ENCODE assay signal across 26 cellular contexts in the genomic region with DNA sequence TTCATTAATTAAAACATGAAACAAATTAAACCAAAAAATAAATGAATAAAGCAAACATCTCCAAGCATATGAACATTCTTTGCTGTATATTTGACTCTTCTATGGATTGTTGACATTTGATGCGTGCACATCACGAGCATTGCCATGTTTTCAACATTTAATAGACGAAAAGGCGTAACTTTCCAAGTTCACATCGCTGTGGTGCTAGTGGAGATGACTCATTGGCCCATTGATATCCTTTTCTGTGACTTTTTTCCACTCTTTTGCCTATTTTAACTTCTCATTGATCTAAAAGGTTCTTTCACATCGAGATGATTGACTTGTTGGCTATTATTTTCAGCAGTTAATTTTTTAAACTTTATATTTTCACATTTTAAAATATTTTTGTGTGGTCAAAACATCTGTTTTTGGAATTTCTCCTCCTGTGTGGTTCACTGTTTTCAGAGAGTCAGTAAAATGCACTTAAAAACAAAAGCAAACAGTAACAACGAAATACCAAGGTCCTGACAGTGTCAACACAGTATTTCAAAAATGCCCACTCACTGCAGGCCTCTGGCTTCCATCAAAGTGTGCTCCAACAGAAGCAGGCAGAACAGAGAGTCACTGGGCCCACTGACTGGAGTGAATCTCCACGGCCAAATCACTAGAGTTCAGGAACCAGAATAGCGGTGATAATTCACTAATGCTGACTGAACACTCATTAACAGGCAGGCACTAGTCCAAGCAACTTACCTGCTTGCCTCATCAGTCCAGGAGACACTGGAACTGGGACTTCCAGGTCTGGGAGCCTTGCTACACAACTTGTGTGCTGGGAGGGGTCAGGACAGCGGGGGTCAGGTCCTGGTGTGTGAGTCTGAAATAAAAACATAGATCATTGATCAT.
DNase-seq lines count a peak whose midpoint lies in the region; ATAC-seq and TF ChIP-seq lines count a peak whose summit lies in the region.
"Had no signal": no experiment of that assay in that cellular context is flagged by ENCODE, and none has a peak within 500 bp of the region (broad histone marks: within the 10 kb centered on the region; RNA-seq: fewer than 3 reads in every experiment).

No MANE protein-coding gene starts in this region.

- no peak overlapping the region for H3K27ac Mint-ChIP-seq in stimulated activated naive B cell treated with anti-CD40 and anti-IgM and Interleukin-4, amounts not matched to agents 10 μg/mL and 1 μg/mL and 100 μg/mL, for 72 hours
- H3K27ac Mint-ChIP-seq: activated naive CD8-positive, alpha-beta T cell treated with anti-CD3 and anti-CD28 coated beads, Interleukin-2, amount 10 ng/mL, durations not matched to agents 7 days and 5 days had no signal

- no peak overlapping the region for H3K4me3 ChIP-seq in body of pancreas
- H3K4me3 ChIP-seq in mesodermal cell (ENCODE audit: extremely low read depth, insufficient read depth, low read length, poor library complexity, severe bottlenecking), result no peak overlapping the region
- no peak overlapping the region for H3K4me3 ChIP-seq in skeletal muscle satellite cell (ENCODE audit: low read length)
- H3K4me3 ChIP-seq: spleen had no signal

- DNase-seq in GM04503 (ENCODE audit: low read depth) (peak; percentile 44), body of pancreas (peak in 3 of 4 donors; percentile 12 to 23 (median 20)), DMS153 (lab: John Stamatoyannopoulos, UW) (no peak)
- no peak for DNase-seq in stimulated activated naive B cell treated with anti-CD40 and anti-IgM and Interleukin-4, amounts not matched to agents 10 μg/mL and 1 μg/mL and 100 μg/mL, for 72 hours
- no peak for DNase-seq in activated naive CD4-positive, alpha-beta T cell treated with anti-CD3 and anti-CD28 coated beads, Interleukin-2, amount 50 U/mL, for 16 hours
- no peak for DNase-seq in activated CD4-positive, alpha-beta T cell treated with anti-CD3 and anti-CD28 coated beads, Interleukin-2, amount 50 U/mL, for 1 hour
- DNase-seq: activated CD4-positive, alpha-beta T cell treated with anti-CD3 and anti-CD28 coated beads for 4 hours; activated effector memory CD4-positive, alpha-beta T cell treated with anti-CD3 and anti-CD28 coated beads, Interleukin-2, amount 50 U/mL, for 16 hours; activated naive CD8-positive, alpha-beta T cell treated with anti-CD3 and anti-CD28 coated beads, Interleukin-2, amount 10 ng/mL, durations not matched to agents 7 days and 5 days; activated T-cell treated with anti-CD3 and anti-CD28 coated beads, Interleukin-2, amount 50 U/mL, for 1 hour; EL; H9; mammary epithelial cell; NCI-H1092; NCI-H2029; NCI-H524 treated with DMSO at 0.1 percent for 48 hours; nucleus accumbens; PC-3; Right ventricle myocardium superior; spleen; substantia nigra; T-helper 9 cell had no signal

- no peaks in the 10 kb centered on the region for H3K9me3 Mint-ChIP-seq in stimulated activated naive B cell treated with anti-CD40 and anti-IgM and Interleukin-4, amounts not matched to agents 10 μg/mL and 1 μg/mL and 100 μg/mL, for 72 hours
- H3K9me3 Mint-ChIP-seq: activated naive CD8-positive, alpha-beta T cell treated with anti-CD3 and anti-CD28 coated beads, Interleukin-2, amount 10 ng/mL, durations not matched to agents 7 days and 5 days had no signal

- no peaks in the 10 kb centered on the region for H3K36me3 ChIP-seq in body of pancreas (replicated peaks in 1 of 2; ENCODE audit: insufficient read depth in 1 of 2, low read depth in 2 of 2)
- no peaks in the 10 kb centered on the region for H3K36me3 ChIP-seq in mesodermal cell (ENCODE audit: control insufficient read depth, insufficient read depth, low read length)
- no peaks in the 10 kb centered on the region for H3K36me3 ChIP-seq in skeletal muscle satellite cell (ENCODE audit: insufficient read depth, low read length)
- H3K36me3 ChIP-seq: spleen had no signal

- no peaks in the 10 kb centered on the region for H3K27me3 ChIP-seq in body of pancreas
- no peaks in the 10 kb centered on the region for H3K27me3 ChIP-seq in skeletal muscle satellite cell (ENCODE audit: control insufficient read depth, insufficient read depth, low read length)
- H3K27me3 ChIP-seq: spleen had no signal

- no peaks in the 10 kb centered on the region for H3K4me1 Mint-ChIP-seq in stimulated activated naive B cell treated with anti-CD40 and anti-IgM and Interleukin-4, amounts not matched to agents 10 μg/mL and 1 μg/mL and 100 μg/mL, for 72 hours
- H3K4me1 Mint-ChIP-seq: activated naive CD8-positive, alpha-beta T cell treated with anti-CD3 and anti-CD28 coated beads, Interleukin-2, amount 10 ng/mL, durations not matched to agents 7 days and 5 days had no signal

- intact Hi-C loops in body of pancreas (cut with DNase I), result no loop called here

- H3K9ac ChIP-seq in skeletal muscle satellite cell (ENCODE audit: low read depth, low read length), result peak overlapping the region; percentile 18

- H3K9me3 ChIP-seq in body of pancreas (no peaks in the 10 kb centered on the region), mesodermal cell (ENCODE audit: control insufficient read depth, low read length) (peaks cover 3% of the 10 kb centered on the region), skeletal muscle satellite cell (replicated peaks; ENCODE audit: low read length) (no peaks in the 10 kb centered on the region)

- no peak for TF ChIP-seq POLR2A in body of pancreas (IDR thresholded peaks at IDR 0.05)

- no peaks in the 10 kb centered on the region for H3K27me3 Mint-ChIP-seq in stimulated activated naive B cell treated with anti-CD40 and anti-IgM and Interleukin-4, amounts not matched to agents 10 μg/mL and 1 μg/mL and 100 μg/mL, for 72 hours

- no peak for TF ChIP-seq CTCF in body of pancreas (IDR thresholded peaks at IDR 0.05)

- peak; percentile 72 for ATAC-seq in body of pancreas
- no peak for ATAC-seq in stimulated activated naive B cell treated with anti-CD40 and anti-IgM and Interleukin-4, amounts not matched to agents 10 μg/mL and 1 μg/mL and 100 μg/mL, for 72 hours (replicated peaks)
- ATAC-seq: PC-3 had no signal

- H3K36me3 Mint-ChIP-seq in stimulated activated naive B cell treated with anti-CD40 and anti-IgM and Interleukin-4, amounts not matched to agents 10 μg/mL and 1 μg/mL and 100 μg/mL, for 72 hours, result no peaks in the 10 kb centered on the region
- H3K36me3 Mint-ChIP-seq: activated naive CD8-positive, alpha-beta T cell treated with anti-CD3 and anti-CD28 coated beads, Interleukin-2, amount 10 ng/mL, durations not matched to agents 7 days and 5 days had no signal

- H3K4me1 ChIP-seq in body of pancreas, result no peaks in the 10 kb centered on the region
- peaks cover 21% of the 10 kb centered on the region for H3K4me1 ChIP-seq in mesodermal cell (ENCODE audit: control insufficient read depth, insufficient read depth, low read length, poor library complexity, severe bottlenecking)
- peaks cover 4% of the 10 kb centered on the region for H3K4me1 ChIP-seq in skeletal muscle satellite cell (ENCODE audit: control insufficient read depth, insufficient read depth, low read length)
- H3K4me1 ChIP-seq: spleen had no signal

- peak overlapping the region in 2 of 4 donors; percentile 14 to 62 for H3K27ac ChIP-seq in body of pancreas
- H3K27ac ChIP-seq in mesodermal cell (ENCODE audit: low read depth, low read length, severe bottlenecking), result peak overlapping the region; percentile 97
- H3K27ac ChIP-seq: C4-2B, spleen, VCaP had no signal

- H3K4me2 ChIP-seq in skeletal muscle satellite cell (ENCODE audit: low read length), result no peak overlapping the region

- no peak overlapping the region for H3K4me3 Mint-ChIP-seq in stimulated activated naive B cell treated with anti-CD40 and anti-IgM and Interleukin-4, amounts not matched to agents 10 μg/mL and 1 μg/mL and 100 μg/mL, for 72 hours
- H3K4me3 Mint-ChIP-seq: activated naive CD8-positive, alpha-beta T cell treated with anti-CD3 and anti-CD28 coated beads, Interleukin-2, amount 10 ng/mL, durations not matched to agents 7 days and 5 days; H9 had no signal

- WGBS in body of pancreas, 2 donors, result 52 to 59% methylated on average over 10 of the region's 10 CpGs
- 55 to 75% methylated on average over 5 to 7 of the region's 10 CpGs for WGBS in mesodermal cell (ENCODE audit: insufficient coverage in 2 of 2), 2 experiments

Comparison
In these comparisons a context has a peak if more than half of its experiments do, and no peak if none do; other contexts are left out.
1. DNase-seq: peak in GM04503 (single experiment) and body of pancreas (3 of 4); none in stimulated activated naive B cell treated with anti-CD40 and anti-IgM and Interleukin-4, amounts not matched to agents 10 μg/mL and 1 μg/mL and 100 μg/mL, for 72 hours (single experiment), DMS153 (single experiment), activated naive CD4-positive, alpha-beta T cell treated with anti-CD3 and anti-CD28 coated beads, Interleukin-2, amount 50 U/mL, for 16 hours (single experiment) and activated CD4-positive, alpha-beta T cell treated with anti-CD3 and anti-CD28 coated beads, Interleukin-2, amount 50 U/mL, for 1 hour (single experiment).